ENCODE assay signal across 8 cellular contexts in genomic region chr9:132160802-132161742, GRCh38. TPM values are rescaled to one million over a fixed set of nuclear protein-coding genes. Genes with fewer than 3 reads are reported as not detected.
DNase-seq lines count a peak whose midpoint lies in the region; ATAC-seq and TF ChIP-seq lines count a peak whose summit lies in the region.

No MANE protein-coding gene starts in this region.

- peak overlapping the region; percentile 35; the same call in 1 of the 2 replicates for H3K4me2 ChIP-seq in MM.1S (ENCODE audit: low read depth, low read length)

- in situ Hi-C loops in Caki2 (cut with HindIII; ENCODE audit: low pct_unique_long_range_greater_than_20kb, low sequenced_read_pairs), result no loop called here

- H3K4me1 Mint-ChIP-seq in dendritic cell treated with granulocyte-macrophage colony-stimulating factor and Interleukin-4, amounts not matched to agents 40 ng/mL and 50 ng/mL, for 4 days (ENCODE audit: low read depth), result peaks cover 12% of the 10 kb centered on the region
- H3K4me1 Mint-ChIP-seq in stimulated activated memory B cell treated with anti-CD40 and anti-IgM and Interleukin-4, amounts not matched to agents 10 μg/mL and 1 μg/mL and 100 μg/mL, for 72 hours, result peaks cover 7% of the 10 kb centered on the region

- peaks cover 75% of the 10 kb centered on the region for H3K27me3 Mint-ChIP-seq in dendritic cell treated with granulocyte-macrophage colony-stimulating factor and Interleukin-4, amounts not matched to agents 40 ng/mL and 50 ng/mL, for 4 days
- H3K27me3 Mint-ChIP-seq in stimulated activated memory B cell treated with anti-CD40 and anti-IgM and Interleukin-4, amounts not matched to agents 10 μg/mL and 1 μg/mL and 100 μg/mL, for 72 hours, result peaks cover 73% of the 10 kb centered on the region

- no peak overlapping the region for H2AFZ ChIP-seq in MM.1S (ENCODE audit: low read length)

- no peak overlapping the region for H3K9ac ChIP-seq in MM.1S (ENCODE audit: low read length)
- no peak overlapping the region for H3K9ac ChIP-seq in mucosa of rectum (ENCODE audit: low read depth in 1 of 2, low read length in 2 of 2)

- no peaks in the 10 kb centered on the region for H4K20me1 ChIP-seq in MM.1S (ENCODE audit: insufficient read depth, low read length)

- no peaks in the 10 kb centered on the region for H3K79me2 ChIP-seq in MM.1S (ENCODE audit: low read length)

- H3K9me2 ChIP-seq in MM.1S (replicated peaks; ENCODE audit: insufficient read depth, low read length), result no peaks in the 10 kb centered on the region

- H3K27me3 ChIP-seq in MM.1S (replicated peaks; ENCODE audit: insufficient read depth, low read length) (peaks cover 95% of the 10 kb centered on the region), mucosa of rectum (ENCODE audit: control insufficient read depth in 2 of 2, insufficient read depth in 2 of 2, low read length in 2 of 2) (peaks cover 34 to 51% of the 10 kb centered on the region in 2 donors)

- H3K27ac Mint-ChIP-seq in dendritic cell treated with granulocyte-macrophage colony-stimulating factor and Interleukin-4, amounts not matched to agents 40 ng/mL and 50 ng/mL, for 4 days, result no peak overlapping the region
- peak overlapping the region; percentile 76 for H3K27ac Mint-ChIP-seq in stimulated activated memory B cell treated with anti-CD40 and anti-IgM and Interleukin-4, amounts not matched to agents 10 μg/mL and 1 μg/mL and 100 μg/mL, for 72 hours

- intact Hi-C loops in dendritic cell treated with granulocyte-macrophage colony-stimulating factor and Interleukin-4, amounts not matched to agents 40 ng/mL and 50 ng/mL, for 4 days (cut with micrococcal nuclease), result loop anchor here (10.0 kb wide), 1 partner anchor 396 kb away; no protein-coding TSS in a partner anchor

- DNase-seq in Caki2 (ENCODE audit: low read depth) (peak; percentile 31), MM.1S (peak; percentile 47), HPDE6-E6E7 (ENCODE audit: extremely low spot score) (no peak)
- DNase-seq in activated CD4-positive, alpha-beta T cell treated with anti-CD3 and anti-CD28 coated beads for 1 hour, result peak; percentile 29

- H3F3A ChIP-seq in MM.1S (ENCODE audit: insufficient read depth, low read length), result no peaks in the 10 kb centered on the region

- H3K9me3 ChIP-seq in MM.1S (replicated peaks; ENCODE audit: insufficient read depth, low read length), result no peaks in the 10 kb centered on the region
- no peaks in the 10 kb centered on the region for H3K9me3 ChIP-seq in mucosa of rectum (ENCODE audit: control insufficient read depth in 2 of 2, low read length in 2 of 2)

- H3K36me3 ChIP-seq in MM.1S (replicated peaks; ENCODE audit: insufficient read depth, low read length) (no peaks in the 10 kb centered on the region), mucosa of rectum (ENCODE audit: control insufficient read depth in 2 of 2, insufficient read depth in 2 of 2, low read length in 2 of 2) (no peaks in the 10 kb centered on the region)

- H3K27ac ChIP-seq in MM.1S (ENCODE audit: low read length), result no peak overlapping the region
- H3K27ac ChIP-seq in mucosa of rectum (ENCODE audit: low read depth in 2 of 2, low read length in 2 of 2), result no peak overlapping the region

- H3K4me1 ChIP-seq in MM.1S (ENCODE audit: low read length) (no peaks in the 10 kb centered on the region), mucosa of rectum (ENCODE audit: control insufficient read depth in 2 of 2, insufficient read depth in 2 of 2, low read length in 2 of 2) (peaks cover 3 to 5% of the 10 kb centered on the region in 2 donors)

- H3K4me3 ChIP-seq in MM.1S (ENCODE audit: low read length), result no peak overlapping the region; the same call in 1 of the 2 replicates
- H3K4me3 ChIP-seq in mucosa of rectum (ENCODE audit: low read length in 2 of 2), result peak overlapping the region; percentile 30 to 68

- no peaks in the 10 kb centered on the region for H3K36me3 Mint-ChIP-seq in dendritic cell treated with granulocyte-macrophage colony-stimulating factor and Interleukin-4, amounts not matched to agents 40 ng/mL and 50 ng/mL, for 4 days (ENCODE audit: low read depth)
- H3K36me3 Mint-ChIP-seq in stimulated activated memory B cell treated with anti-CD40 and anti-IgM and Interleukin-4, amounts not matched to agents 10 μg/mL and 1 μg/mL and 100 μg/mL, for 72 hours, result no peaks in the 10 kb centered on the region

- peak; percentile 69 for ATAC-seq in stimulated activated memory B cell treated with anti-CD40 and anti-IgM and Interleukin-4, amounts not matched to agents 10 μg/mL and 1 μg/mL and 100 μg/mL, for 72 hours
- no peak for ATAC-seq in HG03571 (IDR thresholded peaks at IDR 0.05; ENCODE audit: unreplicated experiment)

- H3K9me3 Mint-ChIP-seq in dendritic cell treated with granulocyte-macrophage colony-stimulating factor and Interleukin-4, amounts not matched to agents 40 ng/mL and 50 ng/mL, for 4 days, result no peaks in the 10 kb centered on the region
- H3K9me3 Mint-ChIP-seq in stimulated activated memory B cell treated with anti-CD40 and anti-IgM and Interleukin-4, amounts not matched to agents 10 μg/mL and 1 μg/mL and 100 μg/mL, for 72 hours, result no peaks in the 10 kb centered on the region

- TF ChIP-seq CTCF in MM.1S (IDR thresholded peaks at IDR 0.05; ENCODE audit: low read length), result no peak

- H3K4me3 Mint-ChIP-seq in dendritic cell treated with granulocyte-macrophage colony-stimulating factor and Interleukin-4, amounts not matched to agents 40 ng/mL and 50 ng/mL, for 4 days, result peak overlapping the region; percentile 80
- peak overlapping the region; percentile 84 for H3K4me3 Mint-ChIP-seq in stimulated activated memory B cell treated with anti-CD40 and anti-IgM and Interleukin-4, amounts not matched to agents 10 μg/mL and 1 μg/mL and 100 μg/mL, for 72 hours

RNA-seq across cellular contexts. Expression of gene NTNG2, which starts 0.8 kb away (rescaled TPM):
- 5.1 and 31.1 TPM in 2 replicates for total RNA-seq in Caki2 (2014; rRNA removed; shearing (Covaris generic); ENCODE audit: low replicate concordance)
